Comparison of ENCODE assay signal across 14 cellular contexts in genomic region chr6:1945235-1945832, GRCh38.
"Had no signal": no experiment of that assay in that cellular context is flagged by ENCODE, and none has a peak within 500 bp of the region (broad histone marks: within the 10 kb centered on the region; RNA-seq: fewer than 3 reads in every experiment).

No MANE protein-coding gene starts in this region.

- H3K9me3 Mint-ChIP-seq: effector memory CD8-positive, alpha-beta T cell; naive thymus-derived CD8-positive, alpha-beta T cell; neural progenitor cell had no signal

- ATAC-seq: effector memory CD8-positive, alpha-beta T cell; foreskin keratinocyte; left colon; mucosa of descending colon; naive thymus-derived CD8-positive, alpha-beta T cell had no signal

- H3K4me3 Mint-ChIP-seq: effector memory CD8-positive, alpha-beta T cell; naive thymus-derived CD8-positive, alpha-beta T cell; neural progenitor cell had no signal

- H3K27me3 Mint-ChIP-seq: effector memory CD8-positive, alpha-beta T cell; naive thymus-derived CD8-positive, alpha-beta T cell had no signal

- H3K4me1 Mint-ChIP-seq: naive thymus-derived CD8-positive, alpha-beta T cell; neural progenitor cell had no signal

- DNase-seq: effector memory CD8-positive, alpha-beta T cell; esophagus squamous epithelium; foreskin keratinocyte; left colon; mammary epithelial cell; mucosa of descending colon; naive thymus-derived CD8-positive, alpha-beta T cell; nucleus accumbens; ovary; small intestine; stimulated activated CD4-positive, alpha-beta T cell treated with anti-CD3 and anti-CD28 coated beads, Interleukin-12 subunit alpha, Interleukin-12 subunit beta, amount 100 ng/mL, for 4 hours; stimulated activated naive CD4-positive, alpha-beta T cell treated with Interleukin-2 at 50 U/mL for 16 hours; trophoblast cell had no signal

- H3K27ac Mint-ChIP-seq: effector memory CD8-positive, alpha-beta T cell; naive thymus-derived CD8-positive, alpha-beta T cell; neural progenitor cell had no signal

- H3K36me3 Mint-ChIP-seq: neural progenitor cell had no signal
